In genomic region chr4:3293410-3294391, GRCh38 we compare ENCODE assay signal across 8 cellular contexts. TPM values are rescaled to one million over a fixed set of nuclear protein-coding genes. Genes with fewer than 3 reads are reported as not detected.
DNase-seq lines count a peak whose midpoint lies in the region; ATAC-seq and TF ChIP-seq lines count a peak whose summit lies in the region.

No MANE protein-coding gene starts in this region.

- TF ChIP-seq CTCF in heart right ventricle (IDR thresholded peaks at IDR 0.05) = no peak
- TF ChIP-seq CTCF in gastrocnemius medialis (IDR thresholded peaks at IDR 0.05 in 4 of 5, conservative IDR thresholded peaks at IDR 0.05 in 1 of 5) = no peak

- WGBS in heart right ventricle, 2 donors = 14% methylated on average over 42 of the region's 42 CpGs

- intact Hi-C loops in heart right ventricle (cut with DNase I) = loop anchor here in 2 of 10 donors (5.0 kb wide), 2 partner anchors 71 to 94 kb away; no protein-coding TSS in a partner anchor
- intact Hi-C loops in gastrocnemius medialis (cut with DNase I; ENCODE audit: low total_unique reads) = loop anchor here (2.0 to 10.0 kb wide), 5 partner anchors 73 to 1439 kb away; partner anchors contain the start of genes DOK7, HTT, HTT-AS and LETM1

- H3K9me3 ChIP-seq in heart right ventricle (peaks cover 0 to 9% (median 0%) of the 10 kb centered on the region in 11 donors), gastrocnemius medialis (no peaks in the 10 kb centered on the region)

- in situ Hi-C loops in gastrocnemius medialis (cut with MboI; ENCODE audit: low sequenced_read_pairs in 4 of 4) = no loop called here

- DNase-seq in activated CD8-positive, alpha-beta memory T cell treated with anti-CD3 and anti-CD28 coated beads for 24 hours = peak; percentile 70
- no peak for DNase-seq in heart right ventricle
- DNase-seq in gastrocnemius medialis = no peak
- DNase-seq in EL = no peak
- DNase-seq in NCI-H2029 (lab: John Stamatoyannopoulos, UW) = no peak

- no peak for TF ChIP-seq POLR2A in gastrocnemius medialis (IDR thresholded peaks at IDR 0.05)

- peaks cover 0 to 4% (median 0%) of the 10 kb centered on the region in 7 donors for H3K27me3 ChIP-seq in heart right ventricle
- no peaks in the 10 kb centered on the region for H3K27me3 ChIP-seq in gastrocnemius medialis

- ATAC-seq in HG03108 (IDR thresholded peaks at IDR 0.05; ENCODE audit: unreplicated experiment) (peak; percentile 4), heart right ventricle (peak in 1 of 8 donors; percentile 3), gastrocnemius medialis (no peak), GM21526 (IDR thresholded peaks at IDR 0.05; ENCODE audit: low FRiP score, unreplicated experiment) (no peak), HG02938 (IDR thresholded peaks at IDR 0.05; ENCODE audit: unreplicated experiment) (no peak)

- peaks cover 9 to 42% (median 21%) of the 10 kb centered on the region in 9 donors for H3K4me1 ChIP-seq in heart right ventricle
- H3K4me1 ChIP-seq in gastrocnemius medialis = peaks cover 20 to 22% of the 10 kb centered on the region in 2 donors

- H3K36me3 ChIP-seq in heart right ventricle (no peaks in the 10 kb centered on the region), gastrocnemius medialis (no peaks in the 10 kb centered on the region)

- H3K27ac ChIP-seq in heart right ventricle (peak overlapping the region; percentile 67 to 94 (median 76)), gastrocnemius medialis (peak overlapping the region; percentile 82 to 100 (median 92))

- peak overlapping the region; percentile 18 to 98 (median 66) for H3K4me3 ChIP-seq in heart right ventricle
- H3K4me3 ChIP-seq in gastrocnemius medialis = peak overlapping the region; percentile 59 to 86 (median 66)

RNA-seq across cellular contexts. Expression of gene RGS12, which starts 0.9 kb away (rescaled TPM):
- total RNA-seq in heart right ventricle (10 to 100 TPM in 9 of 10 donors, 1 to 10 TPM in 1; 9.7 to 24.3 (median 13.1) TPM), gastrocnemius medialis (10 to 100 TPM in 3 of 4 donors, 1 to 10 TPM in 1; 9.1 to 22.6 (median 21.1) TPM)
- polyA plus RNA-seq in heart right ventricle = 10 to 100 TPM; 10.6 to 24.4 TPM

RNA-seq across cellular contexts. Expression of gene MSANTD1, which starts 44.7 kb away (rescaled TPM):
- total RNA-seq in heart right ventricle (1 to 10 TPM in 1 of 10 donors, under 1 TPM in 9; 0.25 to 1.0 (median 0.41) TPM), gastrocnemius medialis (1 to 10 TPM in 1 of 4 donors, under 1 TPM in 3; 0.36 to 1.5 (median 0.48) TPM)
- 1 to 10 TPM in 1 of 2 donors, under 1 TPM in 1; 0.28 to 1.2 TPM for polyA plus RNA-seq in heart right ventricle
